ENCODE assay signal across 8 cellular contexts in the genomic region with DNA sequence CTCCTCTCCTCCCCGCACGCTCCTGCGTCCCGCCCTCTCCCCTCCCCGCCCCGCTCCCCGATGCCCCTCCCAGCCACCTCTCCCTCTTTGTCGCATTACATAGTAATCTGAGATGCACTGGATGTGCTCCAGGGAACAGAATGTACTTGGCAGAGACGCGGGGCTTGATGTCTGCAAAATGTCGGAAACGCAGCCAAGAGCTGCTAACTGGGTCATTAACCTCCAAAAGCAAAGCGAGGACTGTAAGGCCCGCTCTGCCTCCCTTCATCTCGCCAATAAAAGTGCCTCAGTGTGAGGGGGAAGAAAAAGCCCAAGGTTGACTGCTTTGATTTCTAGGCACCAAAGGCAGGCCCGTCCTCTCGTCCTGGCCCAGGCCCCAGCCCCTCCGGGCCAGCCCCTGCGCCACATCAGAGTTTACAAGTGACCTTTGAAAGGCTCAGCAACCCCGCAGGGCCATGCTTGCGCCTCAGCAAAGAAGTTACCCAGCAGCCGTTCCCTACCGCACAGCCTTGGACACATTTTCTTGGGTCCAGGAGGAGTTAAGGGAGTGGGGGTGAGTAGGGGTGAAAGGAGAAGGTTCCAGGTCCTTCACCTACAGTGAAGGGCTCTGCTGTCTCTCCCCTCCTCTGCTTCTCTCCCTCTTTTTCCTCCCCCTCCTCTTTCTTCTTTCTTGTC.
DNase-seq lines count a peak whose midpoint lies in the region; ATAC-seq, FAIRE-seq and TF ChIP-seq lines count a peak whose summit lies in the region.

No MANE protein-coding gene starts in this region.

- H3K36me3 ChIP-seq in Panc1 (ENCODE audit: control insufficient read depth, insufficient read depth, low read length) (no peaks in the 10 kb centered on the region), upper lobe of right lung (no peaks in the 10 kb centered on the region)

- FAIRE-seq in A549 (lab: Jason Lieb, UNC): no peak

- H3K4me1 ChIP-seq in A549: peaks cover 43% of the 10 kb centered on the region
- H3K4me1 ChIP-seq in Panc1 (ENCODE audit: control insufficient read depth, insufficient read depth, low read length): peaks cover 39% of the 10 kb centered on the region
- peaks cover 53% of the 10 kb centered on the region for H3K4me1 ChIP-seq in upper lobe of right lung

- BruUV-seq in Panc1 (replicated peaks; lab: Mats Ljungman, UMichigan): no TSS peak

- TF ChIP-seq CTCF in A549 (IDR thresholded peaks at IDR 0.05) (no peak), HL-60 (IDR thresholded peaks at IDR 0.05; ENCODE audit: insufficient read depth, low read length) (no peak), Panc1 (IDR thresholded peaks at IDR 0.05) (no peak), upper lobe of right lung (IDR thresholded peaks at IDR 0.05) (no peak)

- CTCF ChIA-PET in A549 (lab: Yijun Ruan, JAX): interaction anchor here (1.1 to 5.7 kb wide), 5 partner anchors 8 to 1209 kb away, joined by 3 to 35 read pairs (median 4); no protein-coding TSS in a partner anchor
- CTCF ChIA-PET in Panc1 (lab: Charles Lee): interaction anchor here (0.7 to 1.2 kb wide), 2 partner anchors 1207 to 1209 kb away, joined by 6 to 13 read pairs; no protein-coding TSS in a partner anchor

- H3K4me2 ChIP-seq in A549: peak overlapping the region; percentile 84

- 6% methylated on average over 17 of the region's 23 CpGs for WGBS in A549 (ENCODE audit: missing lambda C conversion rate)

- intact Hi-C loops in Panc1 (cut with micrococcal nuclease; ENCODE audit: unreplicated experiment) (loop anchor here (2.0 kb wide), 1 partner anchor 795 kb away; no protein-coding TSS in a partner anchor), upper lobe of right lung (cut with DNase I) (no loop called here)

- TF ChIP-seq POLR2A in A549 (IDR thresholded peaks at IDR 0.05; ENCODE audit: low read length): no peak

- DNase-seq in A549 (ENCODE audit: low read depth in 1 of 2, low spot score in 1 of 2): peak; percentile 85 to 87
- DNase-seq in HL-60 (ENCODE audit: low read depth in 1 of 2, low spot score in 1 of 2): no peak
- no peak for DNase-seq in Panc1 (ENCODE audit: low read depth, low spot score)
- peak; percentile 57 for DNase-seq in epidermal melanocyte (ENCODE audit: insufficient read length, low spot score)
- DNase-seq in midbrain (lab: John Stamatoyannopoulos, UW): peak; percentile 95
- peak; percentile 94 for DNase-seq in upper lobe of right lung

- ATAC-seq in A549 (peak; percentile 82 to 88), Panc1 (peak; percentile 85), upper lobe of right lung (peak; percentile 89), GM19035 (IDR thresholded peaks at IDR 0.05; ENCODE audit: unreplicated experiment) (no peak), GM19452 (IDR thresholded peaks at IDR 0.05; ENCODE audit: unreplicated experiment) (no peak)

- H3K9me3 ChIP-seq in A549: no peaks in the 10 kb centered on the region
- no peaks in the 10 kb centered on the region for H3K9me3 ChIP-seq in Panc1 (ENCODE audit: control insufficient read depth, insufficient read depth, low read depth, low read length)
- H3K9me3 ChIP-seq in upper lobe of right lung: no peaks in the 10 kb centered on the region

- H3K27me3 ChIP-seq in HL-60 (ENCODE audit: insufficient read depth, poor library complexity, severe bottlenecking) (no peaks in the 10 kb centered on the region), Panc1 (ENCODE audit: control insufficient read depth, insufficient read depth, low read length) (no peaks in the 10 kb centered on the region), upper lobe of right lung (no peaks in the 10 kb centered on the region)

- POLR2A ChIA-PET in A549 (lab: Yijun Ruan, JAX): interaction anchor here (0.7 to 1.7 kb wide), 5 partner anchors 141 to 1208 kb away, joined by 3 to 9 read pairs (median 5); a partner anchor contains a TSS
- POLR2A ChIA-PET in Panc1 (lab: Charles Lee): interaction anchor here (0.6 to 1.2 kb wide), 4 partner anchors 55 to 836 kb away, joined by 3 to 9 read pairs (median 7); no protein-coding TSS in a partner anchor

- TF ChIP-seq EP300 in A549 (IDR thresholded peaks at IDR 0.05): no peak

- H3K4me3 ChIP-seq in A549 (peak overlapping the region; percentile 43), HL-60 (replicated peaks; ENCODE audit: insufficient read depth, low read length) (no peak overlapping the region), Panc1 (ENCODE audit: low read depth in 2 of 2, low read length in 2 of 2) (peak overlapping the region; percentile 49 to 60), upper lobe of right lung (peak overlapping the region; percentile 53)

- H3K27ac ChIP-seq in A549: peak overlapping the region; percentile 93 to 98
- peak overlapping the region; percentile 75 for H3K27ac ChIP-seq in HL-60 (replicated peaks)
- peak overlapping the region; percentile 89 for H3K27ac ChIP-seq in Panc1 (ENCODE audit: low read length)
- H3K27ac ChIP-seq in upper lobe of right lung: peak overlapping the region; percentile 97

- no peak for TF ChIP-seq RAD21 in A549 (conservative IDR thresholded peaks at IDR 0.05 in 1 of 2, IDR thresholded peaks at IDR 0.05 in 1 of 2)

- in situ Hi-C loops in Panc1 (cut with HindIII; ENCODE audit: low pct_unique_long_range_greater_than_20kb, low sequenced_read_pairs): no loop called here

TF ChIP-seq in A549, 52 proteins besides CTCF, POLR2A, EP300 and RAD21:
- TF ChIP-seq POLR2AphosphoS2 (conservative IDR thresholded peaks at IDR 0.05; ENCODE audit: low read length) (no peak), JUN (IDR thresholded peaks at IDR 0.05) (0 out of 5 replicates have a peak, but pooled peaks of 1 of the 2 experiments have one; percentile 0), NFE2L2 (conservative IDR thresholded peaks at IDR 0.05; ENCODE audit: low read length) (no peak), NPAS2 (CRISPR knock-in tag; IDR thresholded peaks at IDR 0.05; ENCODE audit: borderline replicate concordance) (no peak), RNF2 (IDR thresholded peaks at IDR 0.05; ENCODE audit: borderline replicate concordance, low read depth) (no peak), CHD2 (IDR thresholded peaks at IDR 0.05; ENCODE audit: low read length, partially characterized antibody) (no peak), SREBF2 (IDR thresholded peaks at IDR 0.05) (no peak), GATA3 (IDR thresholded peaks at IDR 0.05; ENCODE audit: borderline replicate concordance) (no peak), EHF (CRISPR knock-in tag; IDR thresholded peaks at IDR 0.05) (no peak)
- TF ChIP-seq, protein P1, sequence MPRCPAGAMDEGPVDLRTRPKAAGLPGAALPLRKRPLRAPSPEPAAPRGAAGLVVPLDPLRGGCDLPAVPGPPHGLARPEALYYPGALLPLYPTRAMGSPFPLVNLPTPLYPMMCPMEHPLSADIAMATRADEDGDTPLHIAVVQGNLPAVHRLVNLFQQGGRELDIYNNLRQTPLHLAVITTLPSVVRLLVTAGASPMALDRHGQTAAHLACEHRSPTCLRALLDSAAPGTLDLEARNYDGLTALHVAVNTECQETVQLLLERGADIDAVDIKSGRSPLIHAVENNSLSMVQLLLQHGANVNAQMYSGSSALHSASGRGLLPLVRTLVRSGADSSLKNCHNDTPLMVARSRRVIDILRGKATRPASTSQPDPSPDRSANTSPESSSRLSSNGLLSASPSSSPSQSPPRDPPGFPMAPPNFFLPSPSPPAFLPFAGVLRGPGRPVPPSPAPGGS (IDR thresholded peaks at IDR 0.05): no peak
- TF ChIP-seq, protein P2, sequence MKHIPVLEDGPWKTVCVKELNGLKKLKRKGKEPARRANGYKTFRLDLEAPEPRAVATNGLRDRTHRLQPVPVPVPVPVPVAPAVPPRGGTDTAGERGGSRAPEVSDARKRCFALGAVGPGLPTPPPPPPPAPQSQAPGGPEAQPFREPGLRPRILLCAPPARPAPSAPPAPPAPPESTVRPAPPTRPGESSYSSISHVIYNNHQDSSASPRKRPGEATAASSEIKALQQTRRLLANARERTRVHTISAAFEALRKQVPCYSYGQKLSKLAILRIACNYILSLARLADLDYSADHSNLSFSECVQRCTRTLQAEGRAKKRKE (CRISPR knock-in tag; IDR thresholded peaks at IDR 0.05; ENCODE audit: low read depth): no peak
- TF ChIP-seq, protein P3, sequence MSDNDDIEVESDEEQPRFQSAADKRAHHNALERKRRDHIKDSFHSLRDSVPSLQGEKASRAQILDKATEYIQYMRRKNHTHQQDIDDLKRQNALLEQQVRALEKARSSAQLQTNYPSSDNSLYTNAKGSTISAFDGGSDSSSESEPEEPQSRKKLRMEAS (IDR thresholded peaks at IDR 0.05): 0 out of 2 replicates have a peak, but pooled peaks have one; percentile 10
- TF ChIP-seq, protein P4, sequence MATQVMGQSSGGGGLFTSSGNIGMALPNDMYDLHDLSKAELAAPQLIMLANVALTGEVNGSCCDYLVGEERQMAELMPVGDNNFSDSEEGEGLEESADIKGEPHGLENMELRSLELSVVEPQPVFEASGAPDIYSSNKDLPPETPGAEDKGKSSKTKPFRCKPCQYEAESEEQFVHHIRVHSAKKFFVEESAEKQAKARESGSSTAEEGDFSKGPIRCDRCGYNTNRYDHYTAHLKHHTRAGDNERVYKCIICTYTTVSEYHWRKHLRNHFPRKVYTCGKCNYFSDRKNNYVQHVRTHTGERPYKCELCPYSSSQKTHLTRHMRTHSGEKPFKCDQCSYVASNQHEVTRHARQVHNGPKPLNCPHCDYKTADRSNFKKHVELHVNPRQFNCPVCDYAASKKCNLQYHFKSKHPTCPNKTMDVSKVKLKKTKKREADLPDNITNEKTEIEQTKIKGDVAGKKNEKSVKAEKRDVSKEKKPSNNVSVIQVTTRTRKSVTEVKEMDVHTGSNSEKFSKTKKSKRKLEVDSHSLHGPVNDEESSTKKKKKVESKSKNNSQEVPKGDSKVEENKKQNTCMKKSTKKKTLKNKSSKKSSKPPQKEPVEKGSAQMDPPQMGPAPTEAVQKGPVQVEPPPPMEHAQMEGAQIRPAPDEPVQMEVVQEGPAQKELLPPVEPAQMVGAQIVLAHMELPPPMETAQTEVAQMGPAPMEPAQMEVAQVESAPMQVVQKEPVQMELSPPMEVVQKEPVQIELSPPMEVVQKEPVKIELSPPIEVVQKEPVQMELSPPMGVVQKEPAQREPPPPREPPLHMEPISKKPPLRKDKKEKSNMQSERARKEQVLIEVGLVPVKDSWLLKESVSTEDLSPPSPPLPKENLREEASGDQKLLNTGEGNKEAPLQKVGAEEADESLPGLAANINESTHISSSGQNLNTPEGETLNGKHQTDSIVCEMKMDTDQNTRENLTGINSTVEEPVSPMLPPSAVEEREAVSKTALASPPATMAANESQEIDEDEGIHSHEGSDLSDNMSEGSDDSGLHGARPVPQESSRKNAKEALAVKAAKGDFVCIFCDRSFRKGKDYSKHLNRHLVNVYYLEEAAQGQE (IDR thresholded peaks at IDR 0.05): no peak
TF ChIP-seq in A549: peak in this region for 2.

Comparison
In these comparisons a context has a peak if more than half of its experiments do, and no peak if none do; other contexts are left out.
1. ATAC-seq: peak in A549 (2 of 2), Panc1 (single experiment) and upper lobe of right lung (single experiment); none in GM19035 (single experiment) and GM19452 (single experiment).
2. DNase-seq: peak in A549 (2 of 2), epidermal melanocyte (single experiment), midbrain (single experiment) and upper lobe of right lung (single experiment); none in HL-60 (0 of 2) and Panc1 (single experiment).
3. Peak in every context shown above with its lines, with median percentiles within 50 percentile points of each other: H3K27ac ChIP-seq.